ENCODE assay signal across 31 cellular contexts in genomic region chrX:106247162-106247561, GRCh38.
DNase-seq lines count a peak whose midpoint lies in the region; ATAC-seq, FAIRE-seq and TF ChIP-seq lines count a peak whose summit lies in the region.
"Had no signal": no experiment of that assay in that cellular context is flagged by ENCODE, and none has a peak within 500 bp of the region (broad histone marks: within the 10 kb centered on the region; RNA-seq: fewer than 3 reads in every experiment).

No MANE protein-coding gene starts in this region.

- no peak overlapping the region for H3K23ac ChIP-seq in H9 (ENCODE audit: insufficient read length, low read depth, low read length)

- no peak overlapping the region for H4K5ac ChIP-seq in H9 (ENCODE audit: insufficient read length, low read depth, low read length)

- no peaks in the 10 kb centered on the region for H3K79me2 ChIP-seq in H9 (ENCODE audit: insufficient read depth, low read length)

- no peaks in the 10 kb centered on the region for H3K79me1 ChIP-seq in H9 (ENCODE audit: insufficient read depth, low read depth, low read length, poor library complexity, severe bottlenecking)

- no peak overlapping the region for H4K91ac ChIP-seq in H9 (ENCODE audit: insufficient read length, low read depth, low read length)

- H3K27me3 ChIP-seq in breast epithelium: peaks cover 0 to 22% of the 10 kb centered on the region in 2 donors
- H3K27me3 ChIP-seq in H9 (ENCODE audit: insufficient read depth, low read length): no peaks in the 10 kb centered on the region
- H3K27me3 ChIP-seq: neutrophil, stomach, tibial artery had no signal

- no peak overlapping the region for H3K4me3 Mint-ChIP-seq in MCF 10A (ENCODE audit: unreplicated experiment)
- no peak overlapping the region for H3K4me3 Mint-ChIP-seq in H9
- H3K4me3 Mint-ChIP-seq: activated CD4-positive, alpha-beta memory T cell treated with anti-CD3 and anti-CD28 coated beads, Interleukin-2, amount 10 ng/mL, durations not matched to agents 7 days and 5 days; activated T-helper 17 cell treated with anti-CD3 and anti-CD28 coated beads, Interleukin-2, amount 50 U/mL, for 72 hours; CD4-positive, CD25-positive, alpha-beta regulatory T cell; memory B cell; naive B cell; T-cell had no signal

- TF ChIP-seq POLR2A in breast epithelium (IDR thresholded peaks at IDR 0.05): no peak

- H4K20me1 ChIP-seq in H9 (ENCODE audit: control insufficient read depth, insufficient read depth, insufficient read length): no peaks in the 10 kb centered on the region

- H3T11ph ChIP-seq in H9 (ENCODE audit: low read length): no peak overlapping the region

- H2BK5ac ChIP-seq in H9 (ENCODE audit: insufficient read length, low read length): no peak overlapping the region

- H4K8ac ChIP-seq in H9 (replicated peaks; ENCODE audit: insufficient read length, low read depth, low read length): no peak overlapping the region

- H3K4ac ChIP-seq in H9 (ENCODE audit: low read depth, low read length): no peak overlapping the region

- no peak overlapping the region for H3K4me2 ChIP-seq in H9 (ENCODE audit: insufficient read depth, insufficient read length, low read length)

- H3K27ac Mint-ChIP-seq in MCF 10A (ENCODE audit: low read depth, unreplicated experiment): no peak overlapping the region
- H3K27ac Mint-ChIP-seq in H9: no peak overlapping the region
- H3K27ac Mint-ChIP-seq: activated CD4-positive, alpha-beta memory T cell treated with anti-CD3 and anti-CD28 coated beads, Interleukin-2, amount 10 ng/mL, durations not matched to agents 7 days and 5 days; activated T-helper 17 cell treated with anti-CD3 and anti-CD28 coated beads, Interleukin-2, amount 50 U/mL, for 72 hours; CD4-positive, CD25-positive, alpha-beta regulatory T cell; memory B cell; naive B cell; T-cell had no signal

- no peak overlapping the region for H2AFZ ChIP-seq in H9 (ENCODE audit: low read length)

- H3K9me3 Mint-ChIP-seq in MCF 10A (ENCODE audit: unreplicated experiment) (no peaks in the 10 kb centered on the region), H9 (peaks cover 50 to 76% of the 10 kb centered on the region in 2 experiments)
- H3K9me3 Mint-ChIP-seq: activated CD4-positive, alpha-beta memory T cell treated with anti-CD3 and anti-CD28 coated beads, Interleukin-2, amount 10 ng/mL, durations not matched to agents 7 days and 5 days; activated T-helper 17 cell treated with anti-CD3 and anti-CD28 coated beads, Interleukin-2, amount 50 U/mL, for 72 hours; memory B cell; T-cell had no signal

- H3K9me3 ChIP-seq in breast epithelium: no peaks in the 10 kb centered on the region
- H3K9me3 ChIP-seq in H9 (ENCODE audit: control insufficient read depth, low read depth, low read length): peaks cover 22% of the 10 kb centered on the region
- H3K9me3 ChIP-seq: neutrophil, psoas muscle, stomach, tibial artery had no signal

- CTCF ChIA-PET in MCF 10A (lab: Yijun Ruan, JAX): no interaction called here

- H3K4me3 ChIP-seq in breast epithelium: no peak overlapping the region
- H3K4me3 ChIP-seq: psoas muscle, stomach, tibial artery had no signal

- FAIRE-seq in colon (lab: Jason Lieb, UNC) (peak; percentile 64), urothelium cell line (lab: Jason Lieb, UNC) (no peak), GM19239 (lab: Jason Lieb, UNC) (no peak)
- FAIRE-seq: H1 had no signal

- POLR2A ChIA-PET in MCF 10A (lab: Yijun Ruan, JAX): no interaction called here

- ATAC-seq in GM21529 (IDR thresholded peaks at IDR 0.05; ENCODE audit: unreplicated experiment): no peak
- ATAC-seq: activated T-helper 17 cell treated with anti-CD3 and anti-CD28 coated beads, Interleukin-2, amount 50 U/mL, for 72 hours; psoas muscle; T-cell had no signal

- no peak for TF ChIP-seq CTCF in MCF 10A (IDR thresholded peaks at IDR 0.05; ENCODE audit: unreplicated experiment)
- no peak for TF ChIP-seq CTCF in breast epithelium (IDR thresholded peaks at IDR 0.05)
- TF ChIP-seq CTCF in H9 (conservative IDR thresholded peaks at IDR 0.05): no peak

- H3K36me3 ChIP-seq in breast epithelium: no peaks in the 10 kb centered on the region
- H3K36me3 ChIP-seq: neutrophil, stomach, tibial artery had no signal

- H2BK15ac ChIP-seq in H9 (ENCODE audit: low read depth, low read length): no peak overlapping the region

- H3K4me1 ChIP-seq in breast epithelium (no peaks in the 10 kb centered on the region), H9 (ENCODE audit: insufficient read depth, low read length) (no peaks in the 10 kb centered on the region)
- H3K4me1 ChIP-seq: psoas muscle, stomach, tibial artery had no signal

- H3K27me3 Mint-ChIP-seq in MCF 10A (ENCODE audit: insufficient read depth, unreplicated experiment) (peaks cover 29% of the 10 kb centered on the region), H9 (ENCODE audit: low read depth) (no peaks in the 10 kb centered on the region)
- H3K27me3 Mint-ChIP-seq: activated CD4-positive, alpha-beta memory T cell treated with anti-CD3 and anti-CD28 coated beads, Interleukin-2, amount 10 ng/mL, durations not matched to agents 7 days and 5 days; activated T-helper 17 cell treated with anti-CD3 and anti-CD28 coated beads, Interleukin-2, amount 50 U/mL, for 72 hours; CD4-positive, CD25-positive, alpha-beta regulatory T cell; memory B cell; naive B cell had no signal

- no peak overlapping the region for H3K9ac ChIP-seq in H9 (ENCODE audit: extremely low read depth, insufficient read length, low read length)

- no peak overlapping the region for H2BK12ac ChIP-seq in H9 (ENCODE audit: insufficient read length, low read depth, low read length)

- H3K27ac ChIP-seq in breast epithelium (no peak overlapping the region), H9 (ENCODE audit: insufficient read length, low read depth, low read length) (no peak overlapping the region)
- H3K27ac ChIP-seq: 22Rv1, neutrophil, psoas muscle, stomach, tibial artery had no signal

- intact Hi-C loops in MCF 10A (cut with micrococcal nuclease): no loop called here
- intact Hi-C loops in breast epithelium (cut with DNase I; ENCODE audit: low total_unique reads): no loop called here

- no peak overlapping the region for H2BK20ac ChIP-seq in H9 (ENCODE audit: low read depth, low read length, poor library complexity, severe bottlenecking)

- no TSS peak for BruUV-seq in MCF 10A (replicated peaks; lab: Mats Ljungman, UMichigan)

- no peaks in the 10 kb centered on the region for H3K36me3 Mint-ChIP-seq in MCF 10A (ENCODE audit: insufficient read depth, unreplicated experiment)
- peaks cover 0 to 2% (median 0%) of the 10 kb centered on the region in 3 experiments; a peak in 1 of 7 replicates for H3K36me3 Mint-ChIP-seq in H9 (ENCODE audit: insufficient read depth in 1 of 3, low read depth in 3 of 3)
- H3K36me3 Mint-ChIP-seq: CD4-positive, CD25-positive, alpha-beta regulatory T cell; memory B cell; naive B cell; T-cell had no signal

- no peak overlapping the region for H2BK120ac ChIP-seq in H9 (ENCODE audit: low read depth, low read length, poor library complexity, severe bottlenecking)

- no peak overlapping the region for H3K56ac ChIP-seq in H9 (ENCODE audit: insufficient read length, low read depth, low read length)

- H3K4me1 Mint-ChIP-seq in MCF 10A (ENCODE audit: insufficient read depth, unreplicated experiment) (no peaks in the 10 kb centered on the region), H9 (no peaks in the 10 kb centered on the region)
- H3K4me1 Mint-ChIP-seq: activated CD4-positive, alpha-beta memory T cell treated with anti-CD3 and anti-CD28 coated beads, Interleukin-2, amount 10 ng/mL, durations not matched to agents 7 days and 5 days; activated T-helper 17 cell treated with anti-CD3 and anti-CD28 coated beads, Interleukin-2, amount 50 U/mL, for 72 hours; CD4-positive, CD25-positive, alpha-beta regulatory T cell; memory B cell; naive B cell; T-cell had no signal

- H2AK5ac ChIP-seq in H9 (ENCODE audit: insufficient read length, low read length): no peak overlapping the region

- no peaks in the 10 kb centered on the region for H3K23me2 ChIP-seq in H9 (ENCODE audit: insufficient read length, low read depth, low read length, poor library complexity, severe bottlenecking)

- no peak overlapping the region for H3K18ac ChIP-seq in H9 (ENCODE audit: insufficient read length, low read depth, low read length)

- H3K14ac ChIP-seq in H9 (ENCODE audit: insufficient read depth, low read length): no peak overlapping the region

- DNase-seq in MCF 10A (ENCODE audit: unreplicated experiment): peak; percentile 25
- DNase-seq in breast epithelium (ENCODE audit: low spot score in 2 of 2): no peak
- DNase-seq in kidney glomerular epithelial cell (lab: John Stamatoyannopoulos, UW): peak; percentile 7
- DNase-seq in urothelium cell line (ENCODE audit: low spot score): peak; percentile 2
- no peak for DNase-seq in GM19239 (ENCODE audit: insufficient read length, low spot score)
- DNase-seq in H9: no peak
- DNase-seq: activated CD4-positive, alpha-beta memory T cell treated with anti-CD3 and anti-CD28 coated beads, Interleukin-2, amount 10 ng/mL, durations not matched to agents 7 days and 5 days; activated CD4-positive, alpha-beta T cell treated with anti-CD3 and anti-CD28 coated beads for 1 hour; activated naive CD4-positive, alpha-beta T cell treated with anti-CD3 and anti-CD28 coated beads, Interleukin-2, amount 50 U/mL, for 16 hours; anterior cingulate cortex; CD4-positive, CD25-positive, alpha-beta regulatory T cell; cerebellar nuclear complex; DND-41; effector CD4-positive, alpha-beta T cell; foreskin melanocyte; naive B cell; NCI-H1105; NCI-H1930; NCI-H526; psoas muscle; stimulated activated CD8-positive, alpha-beta memory T cell treated with anti-CD3 and anti-CD28 coated beads, Interleukin-4, amount 100 ng/mL, for 48 hours; stomach; T-cell; tibial artery had no signal

Comparison
In these comparisons a context has a peak if more than half of its experiments do, and no peak if none do; other contexts are left out.
1. DNase-seq: peak in MCF 10A (single experiment), kidney glomerular epithelial cell (single experiment) and urothelium cell line (single experiment); none in breast epithelium (0 of 2), GM19239 (single experiment) and H9 (single experiment).